9 cellular contexts compared by ENCODE assay signal in the genomic region with DNA sequence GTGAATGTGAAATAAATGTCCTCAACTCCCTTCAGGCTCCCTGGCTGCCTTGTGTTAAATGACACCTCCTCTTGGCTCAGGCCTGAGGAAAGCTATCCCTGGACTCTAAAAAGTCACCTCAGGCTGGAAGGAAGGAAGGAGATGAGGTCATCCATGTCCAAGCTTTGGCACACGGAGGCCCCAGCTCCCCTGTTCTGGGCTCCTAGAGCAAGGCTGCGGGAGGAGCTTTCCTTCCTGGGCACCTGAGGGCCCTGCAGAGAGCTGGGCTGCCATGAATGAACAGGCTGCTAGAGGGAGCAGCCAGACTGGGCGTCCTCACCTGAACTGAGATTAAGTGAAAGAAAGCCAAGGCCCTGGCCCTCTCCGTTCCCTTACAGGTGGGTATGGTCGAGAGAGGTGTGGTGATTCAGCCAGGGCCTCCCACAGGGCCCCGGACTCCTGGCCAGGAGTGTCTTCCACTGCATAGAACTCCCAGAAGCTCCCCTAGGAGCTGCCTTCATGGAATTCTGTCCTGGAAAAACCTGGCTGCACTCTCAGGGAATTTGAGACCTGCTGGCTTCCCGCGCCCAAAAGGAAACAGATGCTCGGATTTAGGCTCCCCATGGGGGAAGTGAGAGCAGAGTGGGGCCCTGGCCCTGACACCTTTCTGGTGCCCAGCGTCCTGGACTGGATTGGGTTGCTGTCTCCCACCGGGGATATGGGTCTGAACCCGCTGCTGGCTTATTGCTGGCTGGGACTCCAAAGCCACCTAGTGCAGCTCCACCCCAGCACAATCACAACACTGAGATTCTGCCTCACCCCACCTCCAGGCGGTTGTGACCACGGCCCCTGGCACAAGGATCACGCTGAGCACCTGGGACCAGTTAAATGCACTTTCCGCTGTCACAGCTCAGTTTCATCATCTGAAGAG. TPM values are rescaled to one million over a fixed set of nuclear protein-coding genes. Genes with fewer than 3 reads are reported as not detected.
DNase-seq lines count a peak whose midpoint lies in the region; ATAC-seq, FAIRE-seq and TF ChIP-seq lines count a peak whose summit lies in the region.
"Had no signal": no experiment of that assay in that cellular context is flagged by ENCODE, and none has a peak within 500 bp of the region (broad histone marks: within the 10 kb centered on the region; RNA-seq: fewer than 3 reads in every experiment).

No MANE protein-coding gene starts in this region.

- H3K36me3 ChIP-seq in GM23338 (ENCODE audit: insufficient read depth) = no peaks in the 10 kb centered on the region
- H3K36me3 ChIP-seq in SK-N-MC (ENCODE audit: insufficient read depth, low read length) = peaks cover 9% of the 10 kb centered on the region; the same call in 1 of the 2 replicates
- H3K36me3 ChIP-seq in kidney (ENCODE audit: control insufficient read depth in 1 of 2, insufficient read depth in 2 of 2, low read length in 2 of 2) = peaks cover 22 to 44% of the 10 kb centered on the region in 2 donors
- H3K36me3 ChIP-seq in uterus = no peaks in the 10 kb centered on the region

- no peaks in the 10 kb centered on the region; the same call in 1 of the 2 replicates for H4K20me1 ChIP-seq in GM23338 (replicated peaks; ENCODE audit: insufficient read depth)

- no peak overlapping the region for H3K4me3 Mint-ChIP-seq in GM23338

- H3K9ac ChIP-seq in SK-N-MC (ENCODE audit: insufficient read length) (no peak overlapping the region), kidney (ENCODE audit: low read length in 2 of 2) (no peak overlapping the region)

- no peaks in the 10 kb centered on the region for H3K9me3 Mint-ChIP-seq in GM23338

- no peak overlapping the region for H2AFZ ChIP-seq in GM23338

- H3K27me3 ChIP-seq in GM23338 (ENCODE audit: insufficient read depth) (no peaks in the 10 kb centered on the region), foreskin keratinocyte (no peaks in the 10 kb centered on the region), uterus (no peaks in the 10 kb centered on the region)

- H3K79me2 ChIP-seq in GM23338 (replicated peaks; ENCODE audit: insufficient read depth) = no peaks in the 10 kb centered on the region

- H3K9me2 ChIP-seq in GM23338 (ENCODE audit: insufficient read depth) = no peaks in the 10 kb centered on the region

- peaks cover 12% of the 10 kb centered on the region for H3K36me3 Mint-ChIP-seq in GM23338 (ENCODE audit: low read depth)

- H3K27ac Mint-ChIP-seq in GM23338 = peak overlapping the region; percentile 44; the same call in 1 of the 2 replicates

- H3K9me3 ChIP-seq in SK-N-MC (ENCODE audit: low read depth, low read length) (no peaks in the 10 kb centered on the region), kidney (ENCODE audit: control insufficient read depth in 1 of 2, low read length in 2 of 2) (no peaks in the 10 kb centered on the region), uterus (no peaks in the 10 kb centered on the region)

- no peak for TF ChIP-seq POLR2A in uterus (IDR thresholded peaks at IDR 0.05)

- H3K27ac ChIP-seq in GM23338 (ENCODE audit: low read depth) (no peak overlapping the region), SK-N-MC (0 out of 2 replicates have a peak overlapping the region, but pooled peaks have one; percentile 13), foreskin keratinocyte (no peak overlapping the region), kidney (ENCODE audit: low read depth in 2 of 2, low read length in 2 of 2) (no peak overlapping the region), uterus (no peak overlapping the region)

- FAIRE-seq in kidney (lab: Jason Lieb, UNC) = no peak

- no peaks in the 10 kb centered on the region for H3F3A ChIP-seq in GM23338 (replicated peaks; ENCODE audit: low read depth)

- no peak overlapping the region for H3K4me3 ChIP-seq in GM23338
- H3K4me3 ChIP-seq in SK-N-MC = no peak overlapping the region
- no peak overlapping the region for H3K4me3 ChIP-seq in kidney (ENCODE audit: low read length in 2 of 2)
- H3K4me3 ChIP-seq in uterus = no peak overlapping the region

- no peaks in the 10 kb centered on the region for H3K4me1 Mint-ChIP-seq in GM23338

- DNase-seq in GM23338 (ENCODE audit: low spot score) (peak; percentile 48), SK-N-MC (ENCODE audit: low read depth, low spot score) (no peak), foreskin keratinocyte (peak; percentile 5 to 20), pons (ENCODE audit: low spot score) (peak; percentile 5), kidney (no peak), uterus (no peak), GM10266 (ENCODE audit: extremely low spot score) (no peak), iPS-NIHi11 (ENCODE audit: low spot score) (no peak)

- ATAC-seq in GM23338 (peak; percentile 74), foreskin keratinocyte (peak; percentile 19)

- intact Hi-C loops in kidney (cut with DNase I) (no loop called here), uterus (cut with DNase I; ENCODE audit: low total_unique reads) (no loop called here)

- TF ChIP-seq CTCF in GM23338 (conservative IDR thresholded peaks at IDR 0.05; ENCODE audit: low read depth in 2 of 2) (peak in 1 of 2 experiments; percentile 28; a peak in 2 of 4 replicates), foreskin keratinocyte (conservative IDR thresholded peaks at IDR 0.05) (peak; percentile 34), kidney (IDR thresholded peaks at IDR 0.05; ENCODE audit: borderline replicate concordance, extremely low read depth, insufficient read depth) (no peak), uterus (IDR thresholded peaks at IDR 0.05) (no peak), GM10266 (IDR thresholded peaks at IDR 0.05; ENCODE audit: control insufficient read depth, insufficient read depth, low read depth, missing control alignments) (no peak)

- H3K4me2 ChIP-seq in GM23338 = no peak overlapping the region

- no peaks in the 10 kb centered on the region for H3K4me1 ChIP-seq in GM23338 (ENCODE audit: insufficient read depth)
- no peaks in the 10 kb centered on the region for H3K4me1 ChIP-seq in foreskin keratinocyte
- no peaks in the 10 kb centered on the region for H3K4me1 ChIP-seq in kidney (ENCODE audit: control insufficient read depth in 1 of 2, insufficient read depth in 1 of 2, low read depth in 1 of 2, low read length in 2 of 2)
- H3K4me1 ChIP-seq in uterus = no peaks in the 10 kb centered on the region

- peaks cover 13% of the 10 kb centered on the region for H3K27me3 Mint-ChIP-seq in GM23338 (ENCODE audit: insufficient read depth, low read depth, poor library complexity)

TF ChIP-seq in GM23338, 12 proteins besides CTCF, POLR2A, EP300 and RAD21 (continues in another document):
- TF ChIP-seq ZNF331 (CRISPR knock-in tag; IDR thresholded peaks at IDR 0.05; ENCODE audit: low read depth) (no peak), JUNB (IDR thresholded peaks at IDR 0.05; ENCODE audit: unreplicated experiment) (no peak), STAT1 (IDR thresholded peaks at IDR 0.05; ENCODE audit: unreplicated experiment) (no peak), EZH2 (IDR thresholded peaks at IDR 0.05; ENCODE audit: low read depth, unreplicated experiment) (no peak)

RNA-seq across cellular contexts. Expression of a gene that starts 22.2 kb away (rescaled TPM):
- total RNA-seq in GM23338 (2014; rRNA removed; shearing (Covaris generic)) = not detected in 2 replicates
- polyA plus RNA-seq in GM23338 (2016; fragmentation: Nextera tagmentation; extraction: Ambion mirVana) = 0.24 TPM in 1 of 2 replicates, not detected in the other
- total RNA-seq in foreskin keratinocyte = not detected in 2 replicates
- not detected in 2 replicates for polyA plus RNA-seq in foreskin keratinocyte
- 0.19 TPM for total RNA-seq in kidney
- 0.52 TPM for polyA plus RNA-seq in kidney (ENCODE audit: insufficient read depth, low read depth, low replicate concordance)
- under 1 TPM in 2 of 4 donors, not detected in 2; 0.09 to 0.14 TPM for total RNA-seq in uterus
- total RNA-seq: epithelial cell of proximal tubule had no signal

RNA-seq across cellular contexts. Expression of a gene that starts 48.1 kb away (rescaled TPM):
- total RNA-seq in GM23338 (2014; rRNA removed; shearing (Covaris generic)) = not detected in 2 replicates
- polyA plus RNA-seq in GM23338 (2016; fragmentation: Nextera tagmentation; extraction: Ambion mirVana) (0.19 and 0.23 TPM in 2 replicates), foreskin keratinocyte (not detected in 2 replicates), kidney (ENCODE audit: insufficient read depth, low read depth, low replicate concordance) (7.3 TPM)
- total RNA-seq in foreskin keratinocyte (not detected in 2 replicates), kidney (39.8 TPM), uterus (1 to 10 TPM; 4.9 to 9.7 (median 7.6) TPM)
- total RNA-seq: epithelial cell of proximal tubule had no signal

Comparison
In these comparisons a context has a peak if more than half of its experiments do, and no peak if none do; other contexts are left out.
1. DNase-seq: peak in GM23338 (single experiment), foreskin keratinocyte (2 of 2) and pons (single experiment); none in SK-N-MC (single experiment), kidney (single experiment), uterus (0 of 2), GM10266 (single experiment) and iPS-NIHi11 (single experiment).